24 cellular contexts compared by ENCODE assay signal in genomic region chr14:74636424-74637183, GRCh38. TPM values are rescaled to one million over a fixed set of nuclear protein-coding genes. Genes with fewer than 3 reads are reported as not detected.
DNase-seq lines count a peak whose midpoint lies in the region; ATAC-seq and TF ChIP-seq lines count a peak whose summit lies in the region.
"Had no signal": no experiment of that assay in that cellular context is flagged by ENCODE, and none has a peak within 500 bp of the region (broad histone marks: within the 10 kb centered on the region; RNA-seq: fewer than 3 reads in every experiment).

No MANE protein-coding gene starts in this region.

- POLR2A ChIA-PET in MCF 10A (lab: Yijun Ruan, JAX) = interaction anchor here (0.7 to 4.2 kb wide), 2 partner anchors 8 to 21 kb away, joined by 3 to 13 read pairs; no protein-coding TSS in a partner anchor

- H3K9me3 ChIP-seq in breast epithelium (no peaks in the 10 kb centered on the region), tibial artery (no peaks in the 10 kb centered on the region), BE2C (no peaks in the 10 kb centered on the region)
- H3K9me3 ChIP-seq: A549, thyroid gland had no signal

- H3K4me1 ChIP-seq in breast epithelium (peaks cover 0 to 4% of the 10 kb centered on the region in 2 donors), tibial artery (peaks cover 0 to 55% (median 36%) of the 10 kb centered on the region in 4 donors), BE2C (peaks cover 3% of the 10 kb centered on the region; the same call in 1 of the 2 replicates)
- H3K4me1 ChIP-seq: thyroid gland had no signal

- no peak overlapping the region for H3K4me3 ChIP-seq in breast epithelium
- H3K4me3 ChIP-seq in tibial artery = no peak overlapping the region
- H3K4me3 ChIP-seq in BE2C (ENCODE audit: low read depth, low read length) = no peak overlapping the region
- H3K4me3 ChIP-seq: A549, thyroid gland had no signal

- no peak for TF ChIP-seq POLR2A in breast epithelium (IDR thresholded peaks at IDR 0.05)

- H3K4me3 Mint-ChIP-seq in MCF 10A (ENCODE audit: unreplicated experiment) = no peak overlapping the region
- H3K4me3 Mint-ChIP-seq: activated B cell treated with CpG ODN at 0.5 μM for 24 hours; activated CD4-positive, alpha-beta memory T cell treated with anti-CD3 and anti-CD28 coated beads, Interleukin-2, amount 10 ng/mL, durations not matched to agents 7 days and 5 days; activated T-cell treated with anti-CD3 and anti-CD28 coated beads, Interleukin-2, amount 50 U/mL, for 24 hours; brain had no signal

- no peaks in the 10 kb centered on the region for H3K9me3 Mint-ChIP-seq in MCF 10A (ENCODE audit: unreplicated experiment)
- H3K9me3 Mint-ChIP-seq: activated B cell treated with CpG ODN at 0.5 μM for 24 hours; activated CD4-positive, alpha-beta memory T cell treated with anti-CD3 and anti-CD28 coated beads, Interleukin-2, amount 10 ng/mL, durations not matched to agents 7 days and 5 days; activated T-cell treated with anti-CD3 and anti-CD28 coated beads, Interleukin-2, amount 50 U/mL, for 24 hours; brain had no signal

- H3K27ac ChIP-seq in breast epithelium = peak overlapping the region; percentile 72 to 81
- H3K27ac ChIP-seq in tibial artery = peak overlapping the region; percentile 14 to 48
- H3K27ac ChIP-seq: C4-2B, HL-60, thyroid gland had no signal

- H3K27me3 ChIP-seq in breast epithelium = no peaks in the 10 kb centered on the region
- H3K27me3 ChIP-seq in tibial artery = no peaks in the 10 kb centered on the region
- no peaks in the 10 kb centered on the region for H3K27me3 ChIP-seq in BE2C
- H3K27me3 ChIP-seq: thyroid gland had no signal

- no peaks in the 10 kb centered on the region for H3K36me3 ChIP-seq in breast epithelium
- no peaks in the 10 kb centered on the region for H3K36me3 ChIP-seq in tibial artery
- no peaks in the 10 kb centered on the region for H3K36me3 ChIP-seq in BE2C
- H3K36me3 ChIP-seq: thyroid gland had no signal

- TF ChIP-seq CTCF in breast epithelium (IDR thresholded peaks at IDR 0.05) (no peak), MCF 10A (IDR thresholded peaks at IDR 0.05; ENCODE audit: unreplicated experiment) (no peak), tibial artery (IDR thresholded peaks at IDR 0.05) (no peak), BE2C (IDR thresholded peaks at IDR 0.05; ENCODE audit: low read depth, low read length) (no peak)

- DNase-seq in breast epithelium (ENCODE audit: low spot score in 2 of 2) (peak in 1 of 2 donors; percentile 54), MCF 10A (ENCODE audit: unreplicated experiment) (no peak), astrocyte of the hippocampus (ENCODE audit: low read depth, low spot score) (peak; percentile 50), left kidney (ENCODE audit: low read depth, low spot score) (peak; percentile 39), tibial artery (no peak), BE2C (no peak), sciatic nerve (ENCODE audit: low spot score) (no peak)
- DNase-seq: activated B cell treated with CpG ODN at 0.5 μM for 24 hours; activated CD4-positive, alpha-beta memory T cell treated with anti-CD3 and anti-CD28 coated beads, Interleukin-2, amount 10 ng/mL, durations not matched to agents 7 days and 5 days; activated naive CD4-positive, alpha-beta T cell treated with anti-CD3 and anti-CD28 coated beads, Interleukin-2, amount 50 U/mL, for 16 hours; activated T-cell treated with anti-CD3 and anti-CD28 coated beads, Interleukin-2, amount 50 U/mL, for 24 hours; KBM-7; NCI-H1092 treated with DMSO at 0.1 percent for 48 hours; NCI-H2081 treated with DMSO at 0.1 percent for 48 hours; NCI-H510A treated with DMSO at 0.1 percent for 48 hours; stimulated activated CD4-positive, alpha-beta T cell treated with anti-CD3 and anti-CD28 coated beads, Interleukin-15, amount 100 ng/mL, for 24 hours; stimulated activated naive CD4-positive, alpha-beta T cell; T-helper 2 cell; thyroid gland had no signal

- H3K27ac Mint-ChIP-seq in MCF 10A (ENCODE audit: low read depth, unreplicated experiment) = no peak overlapping the region
- H3K27ac Mint-ChIP-seq: activated B cell treated with CpG ODN at 0.5 μM for 24 hours; activated CD4-positive, alpha-beta memory T cell treated with anti-CD3 and anti-CD28 coated beads, Interleukin-2, amount 10 ng/mL, durations not matched to agents 7 days and 5 days; activated T-cell treated with anti-CD3 and anti-CD28 coated beads, Interleukin-2, amount 50 U/mL, for 24 hours had no signal

- no peaks in the 10 kb centered on the region for H3K36me3 Mint-ChIP-seq in MCF 10A (ENCODE audit: insufficient read depth, unreplicated experiment)
- H3K36me3 Mint-ChIP-seq: brain had no signal

- BruUV-seq in MCF 10A (replicated peaks; lab: Mats Ljungman, UMichigan) = no TSS peak

- no peaks in the 10 kb centered on the region for H3K4me1 Mint-ChIP-seq in MCF 10A (ENCODE audit: insufficient read depth, unreplicated experiment)
- H3K4me1 Mint-ChIP-seq: activated B cell treated with CpG ODN at 0.5 μM for 24 hours; activated CD4-positive, alpha-beta memory T cell treated with anti-CD3 and anti-CD28 coated beads, Interleukin-2, amount 10 ng/mL, durations not matched to agents 7 days and 5 days had no signal

- CTCF ChIA-PET in MCF 10A (lab: Yijun Ruan, JAX) = interaction anchor here (0.6 to 1.6 kb wide), 5 partner anchors 9 to 270 kb away, joined by 3 to 7 read pairs (median 3); no protein-coding TSS in a partner anchor

- intact Hi-C loops in breast epithelium (cut with DNase I; ENCODE audit: low total_unique reads) (no loop called here), MCF 10A (cut with micrococcal nuclease) (no loop called here), tibial artery (cut with DNase I; ENCODE audit: low total_unique reads) (no loop called here), sciatic nerve (cut with DNase I) (no loop called here)

- H3K27me3 Mint-ChIP-seq in MCF 10A (ENCODE audit: insufficient read depth, unreplicated experiment) = no peaks in the 10 kb centered on the region

- no peak for ATAC-seq in HG02571 (IDR thresholded peaks at IDR 0.05; ENCODE audit: unreplicated experiment)
- no peak for ATAC-seq in sciatic nerve
- ATAC-seq: A549 had no signal

RNA-seq across cellular contexts. Expression of gene LTBP2, which starts 24.6 kb away (rescaled TPM):
- total RNA-seq in breast epithelium (10 to 100 TPM; 34.7 to 91.1 (median 79.0) TPM), MCF 10A (2022) (9.1 and 16.8 TPM in 2 replicates), sciatic nerve (93.0 TPM)
- 1.2 TPM for polyA plus RNA-seq in BE2C (2012; ENCODE audit: insufficient read depth, insufficient read length, low read depth)

Comparison
In these comparisons a context has a peak if more than half of its experiments do, and no peak if none do; other contexts are left out.
1. DNase-seq: peak in astrocyte of the hippocampus (single experiment) and left kidney (single experiment); none in MCF 10A (single experiment), tibial artery (0 of 2), BE2C (single experiment) and sciatic nerve (single experiment).